19 cellular contexts compared by ENCODE assay signal in genomic region chr5:123813251-123813650, GRCh38.
DNase-seq lines count a peak whose midpoint lies in the region; ATAC-seq, FAIRE-seq and TF ChIP-seq lines count a peak whose summit lies in the region.
"Had no signal": no experiment of that assay in that cellular context is flagged by ENCODE, and none has a peak within 500 bp of the region (broad histone marks: within the 10 kb centered on the region; RNA-seq: fewer than 3 reads in every experiment).

No MANE protein-coding gene starts in this region.

- peaks cover 45% of the 10 kb centered on the region for H3K27me3 Mint-ChIP-seq in type B pancreatic cell
- H3K27me3 Mint-ChIP-seq: activated CD4-positive, alpha-beta T cell treated with anti-CD3 and anti-CD28 coated beads, Interleukin-2, amount 10 ng/mL, durations not matched to agents 24 days and 14 days; activated CD8-positive, alpha-beta memory T cell treated with anti-CD3 and anti-CD28 coated beads, Interleukin-2, amount 10 ng/mL, durations not matched to agents 7 days and 5 days; dendritic cell treated with granulocyte-macrophage colony-stimulating factor and Interleukin-4, amounts not matched to agents 40 ng/mL and 50 ng/mL, for 4 days had no signal

- no peak for TF ChIP-seq POLR2A in endothelial cell of umbilical vein (IDR thresholded peaks at IDR 0.05; ENCODE audit: low read depth, low read length)

- no peak for FAIRE-seq in endothelial cell of umbilical vein (lab: Jason Lieb, UNC)
- FAIRE-seq: A549, bronchial epithelial cell had no signal

- in situ Hi-C loops in Panc1 (cut with HindIII; ENCODE audit: low pct_unique_long_range_greater_than_20kb, low sequenced_read_pairs), result no loop called here

- H3K9me3 ChIP-seq in SK-N-SH, result no peaks in the 10 kb centered on the region
- H3K9me3 ChIP-seq in Panc1 (ENCODE audit: control insufficient read depth, insufficient read depth, low read depth, low read length), result peaks cover 14% of the 10 kb centered on the region; the same call in 1 of the 2 replicates
- H3K9me3 ChIP-seq in endothelial cell of umbilical vein (replicated peaks; ENCODE audit: control insufficient read depth, insufficient read depth, low read length), result no peaks in the 10 kb centered on the region
- H3K9me3 ChIP-seq: A549, right lobe of liver, uterus had no signal

- CTCF ChIA-PET in SK-N-SH (lab: Yijun Ruan, JAX) (interaction anchor here (1.4 kb wide), 1 partner anchor 32 kb away, joined by 3 read pairs; no protein-coding TSS in a partner anchor), Panc1 (lab: Charles Lee) (no interaction called here), endothelial cell of umbilical vein (lab: Charles Lee) (interaction anchor here (0.8 to 1.4 kb wide), 2 partner anchors 9 to 95 kb away, joined by 3 read pairs; no protein-coding TSS in a partner anchor)

- no peak for ATAC-seq in SK-N-SH treated with all-trans-retinoic acid at 6 μM for 48 hours
- no peak for ATAC-seq in Panc1
- ATAC-seq: A549; activated CD8-positive, alpha-beta memory T cell treated with anti-CD3 and anti-CD28 coated beads, Interleukin-2, amount 10 ng/mL, durations not matched to agents 7 days and 5 days had no signal

- H3F3A ChIP-seq in SK-N-SH (replicated peaks; ENCODE audit: insufficient read depth), result peaks cover 6% of the 10 kb centered on the region

- no peaks in the 10 kb centered on the region for H4K20me1 ChIP-seq in SK-N-SH (ENCODE audit: insufficient read depth)
- no peaks in the 10 kb centered on the region for H4K20me1 ChIP-seq in endothelial cell of umbilical vein (replicated peaks; ENCODE audit: control insufficient read depth, extremely low read depth, insufficient read depth, low read length)

- H3K4me3 ChIP-seq in SK-N-SH (ENCODE audit: low read depth in 2 of 2, low read length in 1 of 2) (no peak overlapping the region), Panc1 (ENCODE audit: low read depth in 2 of 2, low read length in 2 of 2) (no peak overlapping the region), endothelial cell of umbilical vein (replicated peaks in 1 of 3; ENCODE audit: insufficient read depth in 1 of 3, low read depth in 1 of 3, low read length in 3 of 3) (no peak overlapping the region)
- H3K4me3 ChIP-seq: A549, right lobe of liver, uterus had no signal

- no peaks in the 10 kb centered on the region; the same call in 1 of the 2 replicates for H3K79me2 ChIP-seq in SK-N-SH (ENCODE audit: insufficient read depth)
- no peaks in the 10 kb centered on the region for H3K79me2 ChIP-seq in endothelial cell of umbilical vein (ENCODE audit: control insufficient read depth, insufficient read depth, low read length)

- TF ChIP-seq RAD21 in SK-N-SH (IDR thresholded peaks at IDR 0.05; ENCODE audit: low read length), result no peak

- no peaks in the 10 kb centered on the region for H3K9me3 Mint-ChIP-seq in type B pancreatic cell
- H3K9me3 Mint-ChIP-seq: activated CD4-positive, alpha-beta T cell treated with anti-CD3 and anti-CD28 coated beads, Interleukin-2, amount 10 ng/mL, durations not matched to agents 24 days and 14 days; activated T-helper 2 cell treated with anti-CD3 and anti-CD28 coated beads, Interferon-gamma antibody, Interleukin-2, Interleukin-4, amounts not matched to agents 10 μg/mL and 5 μg/mL and 100 μg/mL, durations not matched to agents 14 hours and 24 hours and 36 hours; dendritic cell treated with granulocyte-macrophage colony-stimulating factor and Interleukin-4, amounts not matched to agents 40 ng/mL and 50 ng/mL, for 4 days had no signal

- intact Hi-C loops in Panc1 (cut with micrococcal nuclease; ENCODE audit: unreplicated experiment) (loop anchor here (5.0 kb wide), 1 partner anchor 141 kb away; no protein-coding TSS in a partner anchor), endothelial cell of umbilical vein (cut with micrococcal nuclease) (loop anchor here (5.0 to 10.0 kb wide), 3 partner anchors 784 to 932 kb away; partner anchors contain the start of gene ZNF608)

- H3K36me3 ChIP-seq in SK-N-SH (replicated peaks in 1 of 2; ENCODE audit: control insufficient read depth in 1 of 2, insufficient read depth in 2 of 2, low read length in 1 of 2) (no peaks in the 10 kb centered on the region), Panc1 (ENCODE audit: control insufficient read depth, insufficient read depth, low read length) (no peaks in the 10 kb centered on the region), endothelial cell of umbilical vein (ENCODE audit: control insufficient read depth in 2 of 2, extremely low read depth in 1 of 2, insufficient read depth in 2 of 2, low read length in 2 of 2) (no peaks in the 10 kb centered on the region)
- H3K36me3 ChIP-seq: right lobe of liver, uterus had no signal

- no peak overlapping the region for H3K9ac ChIP-seq in SK-N-SH
- H3K9ac ChIP-seq in endothelial cell of umbilical vein (replicated peaks; ENCODE audit: extremely low read depth, insufficient read depth, low read length), result no peak overlapping the region

- no peaks in the 10 kb centered on the region for H3K36me3 Mint-ChIP-seq in type B pancreatic cell
- H3K36me3 Mint-ChIP-seq: activated CD8-positive, alpha-beta memory T cell treated with anti-CD3 and anti-CD28 coated beads, Interleukin-2, amount 10 ng/mL, durations not matched to agents 7 days and 5 days had no signal

- POLR2A ChIA-PET in SK-N-SH (lab: Yijun Ruan, JAX), result no interaction called here
- POLR2A ChIA-PET in Panc1 (lab: Charles Lee), result no interaction called here
- POLR2A ChIA-PET in endothelial cell of umbilical vein (lab: Charles Lee), result no interaction called here

- H3K4me1 ChIP-seq in SK-N-SH (ENCODE audit: control insufficient read depth in 1 of 2, insufficient read depth in 2 of 2, low read depth in 1 of 2, low read length in 1 of 2) (peaks cover 20 to 29% of the 10 kb centered on the region in 2 experiments), Panc1 (ENCODE audit: control insufficient read depth, insufficient read depth, low read length) (peaks cover 64% of the 10 kb centered on the region), endothelial cell of umbilical vein (ENCODE audit: control insufficient read depth, extremely low read depth, insufficient read depth, low read length) (peaks cover 13% of the 10 kb centered on the region)
- H3K4me1 ChIP-seq: uterus had no signal

- H3K4me2 ChIP-seq in SK-N-SH, result peak overlapping the region; percentile 71; the same call in 1 of the 2 replicates
- H3K4me2 ChIP-seq in endothelial cell of umbilical vein (ENCODE audit: insufficient read depth, low read length), result peak overlapping the region; percentile 10
- H3K4me2 ChIP-seq: A549 had no signal

- no peak overlapping the region for H3K27ac Mint-ChIP-seq in type B pancreatic cell
- H3K27ac Mint-ChIP-seq: activated CD4-positive, alpha-beta T cell treated with anti-CD3 and anti-CD28 coated beads, Interleukin-2, amount 10 ng/mL, durations not matched to agents 24 days and 14 days; activated CD8-positive, alpha-beta memory T cell treated with anti-CD3 and anti-CD28 coated beads, Interleukin-2, amount 10 ng/mL, durations not matched to agents 7 days and 5 days; activated T-helper 2 cell treated with anti-CD3 and anti-CD28 coated beads, Interferon-gamma antibody, Interleukin-2, Interleukin-4, amounts not matched to agents 10 μg/mL and 5 μg/mL and 100 μg/mL, durations not matched to agents 14 hours and 24 hours and 36 hours; dendritic cell treated with granulocyte-macrophage colony-stimulating factor and Interleukin-4, amounts not matched to agents 40 ng/mL and 50 ng/mL, for 4 days had no signal

- H3K9me2 ChIP-seq in SK-N-SH, result no peaks in the 10 kb centered on the region

- peak overlapping the region; percentile 55 to 91; a peak in 3 of 4 replicates for H3K27ac ChIP-seq in SK-N-SH (ENCODE audit: low read depth in 2 of 2, low read length in 1 of 2)
- peak overlapping the region; percentile 99 for H3K27ac ChIP-seq in Panc1 (ENCODE audit: low read length)
- H3K27ac ChIP-seq in endothelial cell of umbilical vein (ENCODE audit: insufficient read depth, low read depth, low read length), result no peak overlapping the region
- H3K27ac ChIP-seq: A549, right lobe of liver, uterus had no signal

- BruUV-seq in Panc1 (replicated peaks; lab: Mats Ljungman, UMichigan), result no TSS peak
- BruUV-seq in endothelial cell of umbilical vein (replicated peaks; lab: Mats Ljungman, UMichigan), result no TSS peak

- no peak for TF ChIP-seq EP300 in SK-N-SH (IDR thresholded peaks at IDR 0.05; ENCODE audit: borderline replicate concordance in 1 of 2, low read depth in 1 of 2, low read length in 1 of 2)

- no peaks in the 10 kb centered on the region for H3K9me1 ChIP-seq in endothelial cell of umbilical vein (replicated peaks; ENCODE audit: control insufficient read depth, extremely low read depth, insufficient read depth, low read length)

- H3K4me3 Mint-ChIP-seq in type B pancreatic cell, result peak overlapping the region; percentile 4
- H3K4me3 Mint-ChIP-seq: activated CD4-positive, alpha-beta T cell treated with anti-CD3 and anti-CD28 coated beads, Interleukin-2, amount 10 ng/mL, durations not matched to agents 24 days and 14 days; activated CD8-positive, alpha-beta memory T cell treated with anti-CD3 and anti-CD28 coated beads, Interleukin-2, amount 10 ng/mL, durations not matched to agents 7 days and 5 days; dendritic cell treated with granulocyte-macrophage colony-stimulating factor and Interleukin-4, amounts not matched to agents 40 ng/mL and 50 ng/mL, for 4 days had no signal

- WGBS in SK-N-SH (ENCODE audit: low lambda C conversion rate), result 98% methylated on average over 3 of the region's 3 CpGs

- no peak for DNase-seq in SK-N-SH
- DNase-seq in Panc1 (ENCODE audit: low read depth, low spot score), result no peak
- DNase-seq in endothelial cell of umbilical vein (ENCODE audit: low read depth, low spot score), result no peak
- no peak for DNase-seq in type B pancreatic cell (ENCODE audit: extremely low spot score, unreplicated experiment)
- no peak for DNase-seq in NCI-H1417 treated with DMSO at 0.1 percent for 48 hours (lab: John Stamatoyannopoulos, UW)
- no peak for DNase-seq in occipital lobe (lab: John Stamatoyannopoulos, UW)
- no peak for DNase-seq in cerebellum (ENCODE audit: low spot score)
- DNase-seq: activated CD4-positive, alpha-beta T cell treated with anti-CD3 and anti-CD28 coated beads, Interleukin-2, amount 10 ng/mL, durations not matched to agents 24 days and 14 days; activated CD8-positive, alpha-beta memory T cell treated with anti-CD3 and anti-CD28 coated beads, Interleukin-2, amount 10 ng/mL, durations not matched to agents 7 days and 5 days; Calu3; mammary epithelial cell; NCI-H510A; right lobe of liver; uterus had no signal

- H3K27me3 ChIP-seq in SK-N-SH (ENCODE audit: insufficient read depth) (no peaks in the 10 kb centered on the region), Panc1 (ENCODE audit: control insufficient read depth, insufficient read depth, low read length) (no peaks in the 10 kb centered on the region), endothelial cell of umbilical vein (ENCODE audit: control insufficient read depth in 2 of 2, insufficient read depth in 2 of 2, low read length in 2 of 2) (no peaks in the 10 kb centered on the region)
- H3K27me3 ChIP-seq: right lobe of liver, uterus had no signal

- peaks cover 56% of the 10 kb centered on the region for H3K4me1 Mint-ChIP-seq in type B pancreatic cell (ENCODE audit: unreplicated experiment)
- H3K4me1 Mint-ChIP-seq: activated CD4-positive, alpha-beta T cell treated with anti-CD3 and anti-CD28 coated beads, Interleukin-2, amount 10 ng/mL, durations not matched to agents 24 days and 14 days; activated CD8-positive, alpha-beta memory T cell treated with anti-CD3 and anti-CD28 coated beads, Interleukin-2, amount 10 ng/mL, durations not matched to agents 7 days and 5 days had no signal

- no peak for TF ChIP-seq CTCF in SK-N-SH (IDR thresholded peaks at IDR 0.05)
- no peak for TF ChIP-seq CTCF in Panc1 (IDR thresholded peaks at IDR 0.05)
- no peak for TF ChIP-seq CTCF in endothelial cell of umbilical vein (IDR thresholded peaks at IDR 0.05; ENCODE audit: extremely low read depth in 1 of 2, insufficient read depth in 1 of 2, low read depth in 1 of 2, low read length in 2 of 2)
- TF ChIP-seq CTCF in type B pancreatic cell (conservative IDR thresholded peaks at IDR 0.05), result no peak

- H2AFZ ChIP-seq in SK-N-SH (ENCODE audit: low read depth) (no peak overlapping the region), endothelial cell of umbilical vein (ENCODE audit: low read depth, low read length) (no peak overlapping the region)

- dilution Hi-C loops in endothelial cell of umbilical vein (cut with MboI; ENCODE audit: extremely low pct_ligation_motif_present, low sequenced_read_pairs), result no loop called here
